ENCODE assay signal across 24 cellular contexts in the genomic region with DNA sequence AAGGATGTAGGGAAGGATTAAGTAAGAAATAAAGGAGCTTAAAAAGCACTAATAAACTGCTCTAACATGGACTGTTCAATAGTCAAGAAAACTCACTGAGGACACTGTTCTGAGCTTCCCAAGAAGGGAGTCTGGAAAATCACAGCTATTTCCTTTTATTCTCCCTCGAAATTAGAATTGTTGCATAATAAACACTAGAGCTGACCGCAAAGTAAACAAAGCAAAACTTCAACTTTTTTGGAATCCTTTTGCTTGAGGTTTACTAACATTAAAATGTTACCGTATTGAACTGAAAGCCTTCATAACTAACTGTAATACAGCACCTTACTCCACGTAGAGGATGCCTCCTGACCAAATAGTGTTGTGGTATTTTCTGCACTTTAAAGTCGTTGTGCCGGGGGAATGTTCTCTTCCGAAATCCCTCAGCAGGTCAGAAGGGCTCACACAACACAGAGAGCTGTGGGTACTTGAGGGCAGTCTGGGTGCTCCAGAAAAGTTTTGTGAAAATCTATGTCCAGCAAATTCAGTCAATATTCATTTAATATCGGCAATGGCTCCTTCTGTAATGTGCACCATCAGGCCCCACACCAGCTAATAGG.
"Had no signal": no experiment of that assay in that cellular context is flagged by ENCODE, and none has a peak within 500 bp of the region (broad histone marks: within the 10 kb centered on the region; RNA-seq: fewer than 3 reads in every experiment).

No MANE protein-coding gene starts in this region.

- ATAC-seq: activated CD4-positive, alpha-beta T cell treated with anti-CD3 and anti-CD28 coated beads for 36 hours; activated T-cell treated with anti-CD3 and anti-CD28 coated beads, Interleukin-2, amount 50 U/mL, for 72 hours; foreskin keratinocyte; left ventricle myocardium superior; mucosa of descending colon; stimulated activated naive B cell treated with anti-CD40 and anti-IgM and Interleukin-4, amounts not matched to agents 10 μg/mL and 1 μg/mL and 100 μg/mL, for 72 hours had no signal

- H3K27ac Mint-ChIP-seq: activated B cell treated with CpG ODN at 0.5 μM for 24 hours; activated CD4-positive, alpha-beta memory T cell treated with anti-CD3 and anti-CD28 coated beads for 36 hours; activated CD4-positive, alpha-beta T cell treated with anti-CD3 and anti-CD28 coated beads for 36 hours; activated naive CD4-positive, alpha-beta T cell treated with anti-CD3 and anti-CD28 coated beads, Interleukin-2, amount 10 ng/mL, durations not matched to agents 7 days and 5 days; activated T-cell treated with anti-CD3 and anti-CD28 coated beads, Interleukin-2, amount 50 U/mL, for 72 hours; naive B cell; stimulated activated naive B cell treated with anti-CD40 and anti-IgM and Interleukin-4, amounts not matched to agents 10 μg/mL and 1 μg/mL and 100 μg/mL, for 72 hours had no signal

- H3K9me3 ChIP-seq: esophagus squamous epithelium, mucosa of descending colon, sigmoid colon, testis had no signal

- H3K9me3 Mint-ChIP-seq: activated B cell treated with CpG ODN at 0.5 μM for 24 hours; activated CD4-positive, alpha-beta memory T cell treated with anti-CD3 and anti-CD28 coated beads for 36 hours; activated naive CD4-positive, alpha-beta T cell treated with anti-CD3 and anti-CD28 coated beads, Interleukin-2, amount 10 ng/mL, durations not matched to agents 7 days and 5 days; activated T-cell treated with anti-CD3 and anti-CD28 coated beads, Interleukin-2, amount 50 U/mL, for 72 hours; naive B cell; neural crest cell; stimulated activated naive B cell treated with anti-CD40 and anti-IgM and Interleukin-4, amounts not matched to agents 10 μg/mL and 1 μg/mL and 100 μg/mL, for 72 hours had no signal

- H3K4me3 ChIP-seq: coronary artery, esophagus squamous epithelium, mucosa of descending colon, sigmoid colon, testis had no signal

- H3K27ac ChIP-seq: esophagus squamous epithelium, foreskin keratinocyte, sigmoid colon, testis had no signal

- H3K36me3 Mint-ChIP-seq: activated naive CD4-positive, alpha-beta T cell treated with anti-CD3 and anti-CD28 coated beads, Interleukin-2, amount 10 ng/mL, durations not matched to agents 7 days and 5 days had no signal

- H3K4me3 Mint-ChIP-seq: activated B cell treated with CpG ODN at 0.5 μM for 24 hours; activated CD4-positive, alpha-beta memory T cell treated with anti-CD3 and anti-CD28 coated beads for 36 hours; activated CD4-positive, alpha-beta T cell treated with anti-CD3 and anti-CD28 coated beads for 36 hours; activated naive CD4-positive, alpha-beta T cell treated with anti-CD3 and anti-CD28 coated beads, Interleukin-2, amount 10 ng/mL, durations not matched to agents 7 days and 5 days; activated T-cell treated with anti-CD3 and anti-CD28 coated beads, Interleukin-2, amount 50 U/mL, for 72 hours; naive B cell; neural crest cell; stimulated activated naive B cell treated with anti-CD40 and anti-IgM and Interleukin-4, amounts not matched to agents 10 μg/mL and 1 μg/mL and 100 μg/mL, for 72 hours had no signal

- H3K4me1 ChIP-seq: testis had no signal

- H3K4me1 Mint-ChIP-seq: activated B cell treated with CpG ODN at 0.5 μM for 24 hours; activated CD4-positive, alpha-beta T cell treated with anti-CD3 and anti-CD28 coated beads for 36 hours; activated naive CD4-positive, alpha-beta T cell treated with anti-CD3 and anti-CD28 coated beads, Interleukin-2, amount 10 ng/mL, durations not matched to agents 7 days and 5 days; naive B cell; stimulated activated naive B cell treated with anti-CD40 and anti-IgM and Interleukin-4, amounts not matched to agents 10 μg/mL and 1 μg/mL and 100 μg/mL, for 72 hours had no signal

- H3K27me3 ChIP-seq: esophagus squamous epithelium, foreskin keratinocyte, sigmoid colon, testis had no signal

- H3K27me3 Mint-ChIP-seq: activated CD4-positive, alpha-beta memory T cell treated with anti-CD3 and anti-CD28 coated beads for 36 hours; activated CD4-positive, alpha-beta T cell treated with anti-CD3 and anti-CD28 coated beads for 36 hours; activated naive CD4-positive, alpha-beta T cell treated with anti-CD3 and anti-CD28 coated beads, Interleukin-2, amount 10 ng/mL, durations not matched to agents 7 days and 5 days had no signal

- DNase-seq: activated B cell treated with CpG ODN at 0.5 μM for 24 hours; activated CD4-positive, alpha-beta memory T cell treated with anti-CD3 and anti-CD28 coated beads for 36 hours; activated CD4-positive, alpha-beta T cell treated with anti-CD3 and anti-CD28 coated beads for 36 hours; activated effector memory CD4-positive, alpha-beta T cell treated with Interleukin-2 at 50 U/mL for 16 hours; activated naive CD4-positive, alpha-beta T cell treated with anti-CD3 and anti-CD28 coated beads, Interleukin-2, amount 10 ng/mL, durations not matched to agents 7 days and 5 days; activated T-cell treated with anti-CD3 and anti-CD28 coated beads, Interleukin-2, amount 50 U/mL, for 72 hours; amygdala; cerebellar nuclear complex; esophagus squamous epithelium; foreskin keratinocyte; kidney; left ventricle myocardium superior; mucosa of descending colon; naive B cell; occipital lobe; posterior cingulate gyrus; sigmoid colon; stimulated activated CD4-positive, alpha-beta T cell treated with anti-CD3 and anti-CD28 coated beads, Interleukin-2, amount 100 ng/mL, for 48 hours; stimulated activated CD8-positive, alpha-beta memory T cell treated with anti-CD3 and anti-CD28 coated beads, Interleukin-4, amount 100 ng/mL, for 48 hours; stimulated activated naive B cell treated with anti-CD40 and anti-IgM and Interleukin-4, amounts not matched to agents 10 μg/mL and 1 μg/mL and 100 μg/mL, for 72 hours; T-helper 9 cell; testis had no signal
